In genomic region chr10:73886085-73886529, GRCh38 we compare ENCODE assay signal across 8 cellular contexts. TPM values are rescaled to one million over a fixed set of nuclear protein-coding genes. Genes with fewer than 3 reads are reported as not detected.
A peak's percentile ranks its signal among the peaks of the same experiment; 100 is the strongest.
DNase-seq lines count a peak whose midpoint lies in the region; ATAC-seq, FAIRE-seq and TF ChIP-seq lines count a peak whose summit lies in the region.

No MANE protein-coding gene starts in this region.

- peak; percentile 89 for TF ChIP-seq CTCF in AG10803 (conservative IDR thresholded peaks at IDR 0.05; ENCODE audit: low read length)
- TF ChIP-seq CTCF in RWPE1 (conservative IDR thresholded peaks at IDR 0.05; ENCODE audit: low read depth), result peak; percentile 82
- TF ChIP-seq CTCF in gastroesophageal sphincter (IDR thresholded peaks at IDR 0.05), result peak in 3 of 4 experiments; percentile 89 to 91 (median 90)
- peak; percentile 46 to 85 (median 83) for TF ChIP-seq CTCF in ovary (IDR thresholded peaks at IDR 0.05)
- peak; percentile 78 to 92 (median 85) for TF ChIP-seq CTCF in transverse colon (IDR thresholded peaks at IDR 0.05)

- FAIRE-seq in HTR-8/SVneo (lab: Jason Lieb, UNC), result no peak

- TF ChIP-seq EP300 in gastroesophageal sphincter (IDR thresholded peaks at IDR 0.05), result no peak
- no peak for TF ChIP-seq EP300 in ovary (IDR thresholded peaks at IDR 0.05)
- no peak for TF ChIP-seq EP300 in transverse colon (IDR thresholded peaks at IDR 0.05; ENCODE audit: low read depth)

- no peaks in the 10 kb centered on the region for H3K9me3 ChIP-seq in gastroesophageal sphincter
- no peaks in the 10 kb centered on the region for H3K9me3 ChIP-seq in ovary
- H3K9me3 ChIP-seq in transverse colon, result no peaks in the 10 kb centered on the region

- in situ Hi-C loops in transverse colon (cut with MboI; ENCODE audit: low pct_ligation_motif_present in 1 of 4, low pct_unique_long_range_greater_than_20kb in 1 of 4, low sequenced_read_pairs in 3 of 4), result loop anchor here (5.0 to 25.0 kb wide), 5 partner anchors 51 to 201 kb away; no protein-coding TSS in a partner anchor

- peak overlapping the region; percentile 99 for H3K27ac ChIP-seq in RWPE1
- peak overlapping the region; percentile 87 to 94 (median 88) for H3K27ac ChIP-seq in gastroesophageal sphincter
- H3K27ac ChIP-seq in ovary, result no peak overlapping the region
- H3K27ac ChIP-seq in transverse colon, result peak overlapping the region; percentile 78 to 85 (median 82)

- H3K36me3 ChIP-seq in gastroesophageal sphincter (no peaks in the 10 kb centered on the region), ovary (no peaks in the 10 kb centered on the region), transverse colon (no peaks in the 10 kb centered on the region)

- no peaks in the 10 kb centered on the region for H3K27me3 ChIP-seq in gastroesophageal sphincter
- H3K27me3 ChIP-seq in ovary, result no peaks in the 10 kb centered on the region
- H3K27me3 ChIP-seq in transverse colon, result no peaks in the 10 kb centered on the region

- intact Hi-C loops in ovary (cut with DNase I) (loop anchor here (2.0 to 5.0 kb wide), 5 partner anchors 51 to 346 kb away; no protein-coding TSS in a partner anchor), transverse colon (cut with DNase I; ENCODE audit: low total_unique reads) (loop anchor here (2.0 to 5.0 kb wide), 2 partner anchors 55 to 196 kb away; no protein-coding TSS in a partner anchor)

- CTCF ChIA-PET in RWPE1 (lab: Yijun Ruan, JAX), result interaction anchor here (0.5 to 3.9 kb wide), 18 partner anchors 10 to 195 kb away, joined by 3 to 94 read pairs (median 5); partner anchors contain the start of gene PLAU

- DNase-seq in AG10803 (ENCODE audit: low read depth) (peak; percentile 78), HTR-8/SVneo (ENCODE audit: insufficient read length, low spot score) (peak; percentile 82), RWPE1 (ENCODE audit: low spot score) (peak; percentile 85), ovary (peak; percentile 70 to 78 (median 74)), transverse colon (peak; percentile 72)
- peak; percentile 65 for DNase-seq in activated naive CD4-positive, alpha-beta T cell treated with Interleukin-2 at 50 U/mL for 16 hours

- TF ChIP-seq POLR2A in gastroesophageal sphincter (IDR thresholded peaks at IDR 0.05), result no peak
- TF ChIP-seq POLR2A in ovary (IDR thresholded peaks at IDR 0.05), result no peak
- TF ChIP-seq POLR2A in transverse colon (IDR thresholded peaks at IDR 0.05), result no peak

- POLR2A ChIA-PET in RWPE1 (lab: Yijun Ruan, JAX; ENCODE audit: low non-redundant PET), result interaction anchor here (0.6 to 1.1 kb wide), 4 partner anchors 31 to 360 kb away, joined by 3 to 6 read pairs (median 3); no protein-coding TSS in a partner anchor

- ATAC-seq in GM18520 (IDR thresholded peaks at IDR 0.05; ENCODE audit: unreplicated experiment) (peak; percentile 44), gastroesophageal sphincter (peak; percentile 82)

- WGBS in gastroesophageal sphincter (ENCODE audit: low coverage in 1 of 2), 2 donors, result 8% methylated on average over 2 of the region's 5 CpGs; no CpG with 5 or more reads in 1 of the 2 donors
- 4 to 10% (median 5%) methylated on average over 5 of the region's 5 CpGs for WGBS in ovary, 3 donors
- 6% methylated on average over 5 of the region's 5 CpGs; no CpG with 5 or more reads in 1 of the 2 donors for WGBS in transverse colon (ENCODE audit: low coverage in 1 of 2), 2 donors

- H3K4me1 ChIP-seq in gastroesophageal sphincter (peaks cover 9 to 34% (median 30%) of the 10 kb centered on the region in 3 donors), ovary (ENCODE audit: insufficient read depth) (peaks cover 7% of the 10 kb centered on the region), transverse colon (peaks cover 15 to 31% (median 29%) of the 10 kb centered on the region in 4 donors)

- H3K4me3 ChIP-seq in AG10803 (ENCODE audit: low read length) (no peak overlapping the region), gastroesophageal sphincter (no peak overlapping the region), ovary (no peak overlapping the region), transverse colon (no peak overlapping the region)

RNA-seq across cellular contexts. Expression of gene CAMK2G, which starts 11.8 kb away (rescaled TPM):
- total RNA-seq in gastroesophageal sphincter (100 to 1,000 TPM in 3 of 4 donors, 10 to 100 TPM in 1; 82.3 to 207 (median 155) TPM), ovary (10 to 100 TPM in 6 of 7 donors, 1 to 10 TPM in 1; 9.8 to 25.0 (median 16.7) TPM), transverse colon (100 to 1,000 TPM in 1 of 4 donors, 10 to 100 TPM in 3; 72.0 to 131 (median 83.0) TPM)
- 10 to 100 TPM; 12.6 to 42.9 TPM for polyA plus RNA-seq in ovary

RNA-seq across cellular contexts. Expression of gene PLAU, which starts 24.8 kb away (rescaled TPM):
- 10 to 100 TPM in 1 of 4 donors, 1 to 10 TPM in 3; 1.1 to 43.3 (median 8.3) TPM for total RNA-seq in gastroesophageal sphincter
- total RNA-seq in ovary, result 1 to 10 TPM in 4 of 7 donors, under 1 TPM in 3; 0.24 to 7.6 (median 4.6) TPM
- 10 to 100 TPM in 1 of 2 donors, 1 to 10 TPM in 1; 1.7 to 12.6 TPM for polyA plus RNA-seq in ovary
- total RNA-seq in transverse colon, result 1 to 10 TPM in 3 of 4 donors, under 1 TPM in 1; 0.75 to 8.0 (median 2.3) TPM

Comparison
In these comparisons a context has a peak if more than half of its experiments do, and no peak if none do; other contexts are left out.
1. H3K27ac ChIP-seq: peak in RWPE1 (single experiment), gastroesophageal sphincter (4 of 4) and transverse colon (4 of 4); none in ovary (0 of 2).
2. Peak in every context shown above with its lines, with median percentiles within 50 percentile points of each other: DNase-seq and CTCF ChIP-seq.